In genomic region chr19:55660991-55661390, GRCh38 we compare ENCODE assay signal across 25 cellular contexts. TPM values are rescaled to one million over a fixed set of nuclear protein-coding genes. Genes with fewer than 3 reads are reported as not detected.
A peak's percentile ranks its signal among the peaks of the same experiment; 100 is the strongest.
DNase-seq lines count a peak whose midpoint lies in the region; ATAC-seq, FAIRE-seq and TF ChIP-seq lines count a peak whose summit lies in the region.
"Had no signal": no experiment of that assay in that cellular context is flagged by ENCODE, and none has a peak within 500 bp of the region (broad histone marks: within the 10 kb centered on the region; RNA-seq: fewer than 3 reads in every experiment).

No MANE protein-coding gene starts in this region.

- no peak overlapping the region for H2BK15ac ChIP-seq in IMR-90 (ENCODE audit: low read depth, low read length)

- no peak overlapping the region for H3K23ac ChIP-seq in IMR-90 (ENCODE audit: low read depth, low read length)

- H3K4me1 ChIP-seq in IMR-90 (ENCODE audit: control insufficient read depth, insufficient read depth, low read length) = peaks cover 10% of the 10 kb centered on the region
- peaks cover 26 to 45% of the 10 kb centered on the region in 2 donors for H3K4me1 ChIP-seq in naive thymus-derived CD4-positive, alpha-beta T cell (ENCODE audit: control insufficient read depth in 2 of 2, insufficient read depth in 2 of 2, low read length in 2 of 2)

- H4K8ac ChIP-seq in IMR-90 (ENCODE audit: low read depth in 2 of 2, low read length in 2 of 2) = no peak overlapping the region

- H3K18ac ChIP-seq in IMR-90 (ENCODE audit: low read depth, low read length) = no peak overlapping the region

- peak overlapping the region; percentile 86 for H3K27ac Mint-ChIP-seq in activated T-helper 17 cell treated with anti-CD3 and anti-CD28 coated beads, Interleukin-2, amount 50 U/mL, for 72 hours
- peak overlapping the region in 1 of 9 donors; percentile 52 for H3K27ac Mint-ChIP-seq in naive thymus-derived CD4-positive, alpha-beta T cell
- H3K27ac Mint-ChIP-seq: HFFc6 had no signal

- no peak overlapping the region for H2BK5ac ChIP-seq in IMR-90 (ENCODE audit: low read depth, low read length, poor library complexity, severe bottlenecking)

- no TSS peak for BruUV-seq in IMR-90 (replicated peaks; lab: Mats Ljungman, UMichigan)

- no peak overlapping the region for H3K9ac ChIP-seq in IMR-90 (ENCODE audit: low read depth, low read length)

- no peak overlapping the region for H2AFZ ChIP-seq in IMR-90 (replicated peaks; ENCODE audit: low read length, poor library complexity)

- H4K91ac ChIP-seq in IMR-90 (ENCODE audit: insufficient read depth, low read depth, low read length) = no peak overlapping the region

- no peak for TF ChIP-seq CTCF in IMR-90 (conservative IDR thresholded peaks at IDR 0.05; ENCODE audit: low read depth, low read length)

- no peak overlapping the region for H4K5ac ChIP-seq in IMR-90 (ENCODE audit: low read depth, low read length)

- H3K4me2 ChIP-seq in IMR-90 (ENCODE audit: low read depth, low read length) = no peak overlapping the region

- ATAC-seq in IMR-90 (ENCODE audit: low read depth) = no peak
- ATAC-seq in activated T-helper 17 cell treated with anti-CD3 and anti-CD28 coated beads, Interleukin-2, amount 50 U/mL, for 72 hours (replicated peaks) = no peak
- no peak for ATAC-seq in naive thymus-derived CD4-positive, alpha-beta T cell
- ATAC-seq in HG03108 (IDR thresholded peaks at IDR 0.05; ENCODE audit: unreplicated experiment) = no peak

- in situ Hi-C loops in IMR-90 (cut with MboI; ENCODE audit: low sequenced_read_pairs) = loop anchor here (25.0 kb wide), 2 partner anchors 1199 to 1524 kb away; partner anchors contain the start of genes CDC42EP5, CNOT3 and LENG9

- no peak overlapping the region for H2BK120ac ChIP-seq in IMR-90 (ENCODE audit: low read depth, low read length)

- H3K4me3 ChIP-seq in IMR-90 (ENCODE audit: insufficient read depth, low read depth, low read length) = no peak overlapping the region
- H3K4me3 ChIP-seq in naive thymus-derived CD4-positive, alpha-beta T cell (ENCODE audit: low read length) = no peak overlapping the region
- H3K4me3 ChIP-seq: HAP-1, Peyer's patch, SK-N-MC had no signal

- peaks cover 59% of the 10 kb centered on the region for H3K36me3 ChIP-seq in IMR-90 (ENCODE audit: control insufficient read depth, insufficient read depth, low read length)
- H3K36me3 ChIP-seq in naive thymus-derived CD4-positive, alpha-beta T cell (ENCODE audit: control insufficient read depth in 2 of 3, insufficient read depth in 3 of 3, low read length in 3 of 3) = peaks cover 40 to 83% (median 57%) of the 10 kb centered on the region in 3 experiments

- H3K9me1 ChIP-seq in IMR-90 (ENCODE audit: insufficient read depth, low read length) = peaks cover 13% of the 10 kb centered on the region

- H3K36me3 Mint-ChIP-seq in activated T-helper 17 cell treated with anti-CD3 and anti-CD28 coated beads, Interleukin-2, amount 50 U/mL, for 72 hours (ENCODE audit: low read depth) = peaks cover 92% of the 10 kb centered on the region
- H3K36me3 Mint-ChIP-seq in naive thymus-derived CD4-positive, alpha-beta T cell = peaks cover 12 to 30% (median 25%) of the 10 kb centered on the region in 5 donors

- H2AK9ac ChIP-seq in IMR-90 (replicated peaks; ENCODE audit: low read depth, low read length, poor library complexity) = peak overlapping the region; percentile 50

- no peaks in the 10 kb centered on the region for H3K27me3 Mint-ChIP-seq in activated T-helper 17 cell treated with anti-CD3 and anti-CD28 coated beads, Interleukin-2, amount 50 U/mL, for 72 hours
- no peaks in the 10 kb centered on the region for H3K27me3 Mint-ChIP-seq in naive thymus-derived CD4-positive, alpha-beta T cell
- H3K27me3 Mint-ChIP-seq: B cell; CD4-positive, alpha-beta T cell had no signal

- dilution Hi-C loops in IMR-90 (cut with HindIII; ENCODE audit: low sequenced_read_pairs, unreplicated experiment) = no loop called here

- H4K20me1 ChIP-seq in IMR-90 (ENCODE audit: insufficient read depth, low read length) = peaks cover 90% of the 10 kb centered on the region

- H3K27ac ChIP-seq in IMR-90 (ENCODE audit: insufficient read depth, low read length) = no peak overlapping the region
- H3K27ac ChIP-seq in naive thymus-derived CD4-positive, alpha-beta T cell (ENCODE audit: low read depth, low read length) = peak overlapping the region; percentile 27
- H3K27ac ChIP-seq: Peyer's patch, SK-N-MC had no signal

- WGBS in IMR-90 (ENCODE audit: extremely low coverage in 2 of 2, insufficient read length in 1 of 2), 2 experiments = 33% methylated on average over 1 of the region's 16 CpGs; no CpG with 5 or more reads in 1 of the 2 experiments

- H3K56ac ChIP-seq in IMR-90 (ENCODE audit: extremely low read depth, insufficient read depth, low read length) = no peak overlapping the region

- intact Hi-C loops in IMR-90 (cut with micrococcal nuclease) = no loop called here
- intact Hi-C loops in naive thymus-derived CD4-positive, alpha-beta T cell (cut with micrococcal nuclease) = no loop called here

- no peak overlapping the region for H3K4me3 Mint-ChIP-seq in activated T-helper 17 cell treated with anti-CD3 and anti-CD28 coated beads, Interleukin-2, amount 50 U/mL, for 72 hours
- H3K4me3 Mint-ChIP-seq in naive thymus-derived CD4-positive, alpha-beta T cell = peak overlapping the region in 1 of 10 donors; percentile 68
- H3K4me3 Mint-ChIP-seq: B cell; CD4-positive, alpha-beta T cell; HFFc6 had no signal

- no peak overlapping the region for H2AK5ac ChIP-seq in IMR-90 (ENCODE audit: low read depth, low read length)

- H2BK20ac ChIP-seq in IMR-90 (ENCODE audit: low read depth, low read length) = no peak overlapping the region

- H3K9me3 ChIP-seq in IMR-90 (ENCODE audit: control insufficient read depth, insufficient read depth, low read length) = no peaks in the 10 kb centered on the region
- H3K9me3 ChIP-seq in naive thymus-derived CD4-positive, alpha-beta T cell (ENCODE audit: control insufficient read depth in 2 of 3, low read length in 3 of 3) = no peaks in the 10 kb centered on the region
- H3K9me3 ChIP-seq: HAP-1, Peyer's patch had no signal

- no peak for FAIRE-seq in GM12892 (lab: Jason Lieb, UNC)
- FAIRE-seq: D721Med, HTR-8/SVneo had no signal

- H3K4me1 Mint-ChIP-seq in activated T-helper 17 cell treated with anti-CD3 and anti-CD28 coated beads, Interleukin-2, amount 50 U/mL, for 72 hours = peaks cover 26% of the 10 kb centered on the region
- H3K4me1 Mint-ChIP-seq in naive thymus-derived CD4-positive, alpha-beta T cell = peaks cover 31 to 77% (median 52%) of the 10 kb centered on the region in 7 donors

- H3K14ac ChIP-seq in IMR-90 (replicated peaks; ENCODE audit: low read depth, low read length) = no peak overlapping the region

- TF ChIP-seq POLR2A in IMR-90 (IDR thresholded peaks at IDR 0.05; ENCODE audit: low read depth, low read length) (no peak), GM12892 (IDR thresholded peaks at IDR 0.05; ENCODE audit: low read depth, low read length) (no peak)

- no peaks in the 10 kb centered on the region for H3K9me3 Mint-ChIP-seq in activated T-helper 17 cell treated with anti-CD3 and anti-CD28 coated beads, Interleukin-2, amount 50 U/mL, for 72 hours
- H3K9me3 Mint-ChIP-seq in naive thymus-derived CD4-positive, alpha-beta T cell = no peaks in the 10 kb centered on the region
- H3K9me3 Mint-ChIP-seq: CD4-positive, alpha-beta T cell; HFFc6 had no signal

- H3K79me1 ChIP-seq in IMR-90 (ENCODE audit: low read depth in 1 of 2, low read length in 2 of 2) = peaks cover 12 to 52% of the 10 kb centered on the region in 2 experiments

- CTCF ChIA-PET in IMR-90 (lab: Yijun Ruan, JAX) = no interaction called here
- CTCF ChIA-PET in naive thymus-derived CD4-positive, alpha-beta T cell (lab: Charles Lee) = no interaction called here

- POLR2A ChIA-PET in IMR-90 (lab: Charles Lee; ENCODE audit: unreplicated experiment) = no interaction called here
- POLR2A ChIA-PET in naive thymus-derived CD4-positive, alpha-beta T cell (lab: Charles Lee) = no interaction called here

- no peak for DNase-seq in IMR-90
- DNase-seq in naive thymus-derived CD4-positive, alpha-beta T cell = no peak
- no peak for DNase-seq in NCI-H1436 treated with DMSO at 0.1 percent for 48 hours (lab: John Stamatoyannopoulos, UW)
- no peak for DNase-seq in GM12892 (ENCODE audit: insufficient read length)
- no peak for DNase-seq in midbrain (lab: John Stamatoyannopoulos, UW)
- DNase-seq: CD4-positive, alpha-beta T cell; GOT3; HFFc6; KG1; MM.1S; NCI-H1694; NCI-H2029 treated with DMSO at 0.1 percent for 48 hours; NCI-H446 treated with DMSO at 0.1 percent for 48 hours; NCI-H526; NCI-H82; Peyer's patch; SIG-M5; SW 1271 had no signal

- H3K27me3 ChIP-seq in IMR-90 (ENCODE audit: control insufficient read depth, insufficient read depth, low read length) = no peaks in the 10 kb centered on the region
- no peaks in the 10 kb centered on the region for H3K27me3 ChIP-seq in naive thymus-derived CD4-positive, alpha-beta T cell (ENCODE audit: control insufficient read depth in 2 of 2, insufficient read depth in 2 of 2, low read length in 2 of 2)
- H3K27me3 ChIP-seq: Peyer's patch had no signal

- no peak for TF ChIP-seq RAD21 in IMR-90 (IDR thresholded peaks at IDR 0.05; ENCODE audit: low read length)

- no peak overlapping the region for H3K4ac ChIP-seq in IMR-90 (ENCODE audit: low read depth, low read length)

RNA-seq across cellular contexts. Expression of gene U2AF2, which starts 6.2 kb away (rescaled TPM):
- total RNA-seq in IMR-90 (2012; rRNA removed) = 96.1 and 120 TPM in 2 replicates
- 260 and 303 TPM in 2 replicates for polyA plus RNA-seq in IMR-90 (2012; rRNA removed)
- polyA plus RNA-seq in IMR-90 (2012; cell fraction: cytosol; rRNA removed) = 162 and 288 TPM in 2 replicates
- 279 and 320 TPM in 2 replicates for polyA plus RNA-seq in IMR-90 (2012; cell fraction: nucleus; rRNA removed; ENCODE audit: low replicate concordance)
- total RNA-seq in activated T-helper 17 cell treated with anti-CD3 and anti-CD28 coated beads, Interleukin-2, amount 50 U/mL, for 72 hours = 100 to 1,000 TPM; 254 to 333 TPM
- total RNA-seq in naive thymus-derived CD4-positive, alpha-beta T cell = 100 to 1,000 TPM; 253 to 284 (median 266) TPM
- 1 to 10 TPM; 5.7 to 9.8 TPM for polyA plus RNA-seq in naive thymus-derived CD4-positive, alpha-beta T cell
- polyA plus RNA-seq in GM12892 (2012; ENCODE audit: missing spikeins) = 137 TPM

RNA-seq across cellular contexts. Expression of gene CCDC106, which starts 13.0 kb away (rescaled TPM):
- 2.2 and 2.3 TPM in 2 replicates for total RNA-seq in IMR-90 (2012; rRNA removed)
- polyA plus RNA-seq in IMR-90 (2012; rRNA removed) = 13.6 and 15.0 TPM in 2 replicates
- 17.1 and 19.8 TPM in 2 replicates for polyA plus RNA-seq in IMR-90 (2012; cell fraction: cytosol; rRNA removed)
- 17.7 and 35.9 TPM in 2 replicates for polyA plus RNA-seq in IMR-90 (2012; cell fraction: nucleus; rRNA removed; ENCODE audit: low replicate concordance)
- total RNA-seq in activated T-helper 17 cell treated with anti-CD3 and anti-CD28 coated beads, Interleukin-2, amount 50 U/mL, for 72 hours = 1 to 10 TPM; 2.4 to 2.6 TPM
- 1 to 10 TPM; 3.4 to 9.6 (median 4.0) TPM for total RNA-seq in naive thymus-derived CD4-positive, alpha-beta T cell
- 1 to 10 TPM; 2.1 to 2.7 TPM for polyA plus RNA-seq in naive thymus-derived CD4-positive, alpha-beta T cell
- polyA plus RNA-seq in GM12892 (2012; ENCODE audit: missing spikeins) = 20.1 TPM

RNA-seq across cellular contexts. Expression of gene EPN1, which starts 14.0 kb away (rescaled TPM):
- 19.0 and 21.9 TPM in 2 replicates for total RNA-seq in IMR-90 (2012; rRNA removed)
- polyA plus RNA-seq in IMR-90 (2012; rRNA removed) = 122 and 127 TPM in 2 replicates
- polyA plus RNA-seq in IMR-90 (2012; cell fraction: cytosol; rRNA removed) = 199 and 238 TPM in 2 replicates
- 71.6 and 158 TPM in 2 replicates for polyA plus RNA-seq in IMR-90 (2012; cell fraction: nucleus; rRNA removed; ENCODE audit: low replicate concordance)
- total RNA-seq in activated T-helper 17 cell treated with anti-CD3 and anti-CD28 coated beads, Interleukin-2, amount 50 U/mL, for 72 hours = 10 to 100 TPM; 29.2 to 45.1 TPM
- total RNA-seq in naive thymus-derived CD4-positive, alpha-beta T cell = 10 to 100 TPM; 45.2 to 67.1 (median 52.2) TPM
- polyA plus RNA-seq in naive thymus-derived CD4-positive, alpha-beta T cell = 10 to 100 TPM in 1 of 2 donors, 1 to 10 TPM in 1; 9.2 to 20.4 TPM
- polyA plus RNA-seq in GM12892 (2012; ENCODE audit: missing spikeins) = 5.9 TPM

RNA-seq across cellular contexts. Expression of gene ZNF581, which starts 17.5 kb away (rescaled TPM):
- 9.7 and 10.0 TPM in 2 replicates for total RNA-seq in IMR-90 (2012; rRNA removed)
- polyA plus RNA-seq in IMR-90 (2012; rRNA removed) = 21.9 and 24.5 TPM in 2 replicates
- 17.7 and 25.7 TPM in 2 replicates for polyA plus RNA-seq in IMR-90 (2012; cell fraction: cytosol; rRNA removed)
- polyA plus RNA-seq in IMR-90 (2012; cell fraction: nucleus; rRNA removed; ENCODE audit: low replicate concordance) = 13.3 and 24.2 TPM in 2 replicates
- total RNA-seq in activated T-helper 17 cell treated with anti-CD3 and anti-CD28 coated beads, Interleukin-2, amount 50 U/mL, for 72 hours = 10 to 100 TPM; 26.4 to 35.6 TPM
- 10 to 100 TPM; 27.0 to 35.8 (median 32.1) TPM for total RNA-seq in naive thymus-derived CD4-positive, alpha-beta T cell
- polyA plus RNA-seq in naive thymus-derived CD4-positive, alpha-beta T cell = 10 to 100 TPM; 36.7 to 39.5 TPM
- polyA plus RNA-seq in GM12892 (2012; ENCODE audit: missing spikeins) = 27.0 TPM

RNA-seq across cellular contexts. Expression of gene ZNF580, which starts 20.2 kb away (rescaled TPM):
- 1.4 and 1.7 TPM in 2 replicates for total RNA-seq in IMR-90 (2012; rRNA removed)
- 36.9 and 44.4 TPM in 2 replicates for polyA plus RNA-seq in IMR-90 (2012; rRNA removed)
- polyA plus RNA-seq in IMR-90 (2012; cell fraction: cytosol; rRNA removed) = 31.7 and 69.6 TPM in 2 replicates
- 74.8 and 129 TPM in 2 replicates for polyA plus RNA-seq in IMR-90 (2012; cell fraction: nucleus; rRNA removed; ENCODE audit: low replicate concordance)
- 10 to 100 TPM; 21.9 to 22.2 TPM for total RNA-seq in activated T-helper 17 cell treated with anti-CD3 and anti-CD28 coated beads, Interleukin-2, amount 50 U/mL, for 72 hours
- 100 to 1,000 TPM in 2 of 5 experiments, 10 to 100 TPM in 3; 45.2 to 109 (median 65.3) TPM for total RNA-seq in naive thymus-derived CD4-positive, alpha-beta T cell
- polyA plus RNA-seq in naive thymus-derived CD4-positive, alpha-beta T cell = 10 to 100 TPM; 14.6 to 20.4 TPM
- polyA plus RNA-seq in GM12892 (2012; ENCODE audit: missing spikeins) = 14.4 TPM
